8 cellular contexts compared by ENCODE assay signal in the genomic region with DNA sequence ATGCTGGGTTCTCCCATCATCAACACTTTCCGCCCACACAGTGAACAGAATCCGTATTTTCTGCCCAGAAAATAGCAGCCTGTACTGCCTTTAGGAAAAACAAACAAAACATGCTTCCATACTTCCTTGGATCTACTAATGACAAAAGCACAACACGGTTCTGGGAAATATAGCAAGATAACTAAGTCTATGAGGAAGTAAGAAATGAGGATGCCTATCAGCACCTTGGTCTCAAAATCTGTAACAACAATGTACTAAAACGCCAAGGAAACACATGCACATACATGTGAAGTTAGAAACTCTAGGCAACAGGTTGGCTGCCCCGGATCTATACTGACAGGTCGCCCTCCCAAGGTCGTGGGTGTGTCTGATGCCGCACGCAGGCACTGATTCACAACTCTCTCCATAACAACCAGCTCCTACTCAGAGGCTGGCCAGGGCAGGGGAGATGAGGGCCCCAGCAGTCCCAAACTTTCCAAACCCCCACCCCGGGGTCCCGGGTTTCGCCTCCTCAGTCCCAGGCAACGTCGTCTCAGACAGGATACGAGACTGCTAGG. TPM values are rescaled to one million over a fixed set of nuclear protein-coding genes. Genes with fewer than 3 reads are reported as not detected.
A peak's percentile ranks its signal among the peaks of the same experiment; 100 is the strongest.
DNase-seq lines count a peak whose midpoint lies in the region; ATAC-seq and TF ChIP-seq lines count a peak whose summit lies in the region.

No MANE protein-coding gene starts in this region.

- ATAC-seq in GM19372 (IDR thresholded peaks at IDR 0.05; ENCODE audit: low read depth, unreplicated experiment) (peak; percentile 12), HG03469 (IDR thresholded peaks at IDR 0.05; ENCODE audit: unreplicated experiment) (peak; percentile 10), right cardiac atrium (peak; percentile 51 to 72)

- H3K9me3 ChIP-seq in SU-DHL-6 (ENCODE audit: insufficient read depth, low read length), result no peaks in the 10 kb centered on the region
- no peaks in the 10 kb centered on the region for H3K9me3 ChIP-seq in adipocyte (ENCODE audit: control insufficient read depth, low read length)
- no peaks in the 10 kb centered on the region for H3K9me3 ChIP-seq in right cardiac atrium (ENCODE audit: control insufficient read depth, low read length)
- H3K9me3 ChIP-seq in sigmoid colon, result no peaks in the 10 kb centered on the region

- TF ChIP-seq CTCF in AG09309 (IDR thresholded peaks at IDR 0.05; ENCODE audit: control insufficient read depth, insufficient read depth, low read depth, low read length, missing control alignments), result no peak
- no peak for TF ChIP-seq CTCF in SU-DHL-6 (IDR thresholded peaks at IDR 0.05; ENCODE audit: insufficient read depth, low read length, poor library complexity, severe bottlenecking)
- no peak for TF ChIP-seq CTCF in sigmoid colon (IDR thresholded peaks at IDR 0.05)

- H3K79me2 ChIP-seq in SU-DHL-6 (ENCODE audit: insufficient read depth, low read length), result no peaks in the 10 kb centered on the region

- no peak for DNase-seq in AG09309 (ENCODE audit: low read depth)
- DNase-seq in adipocyte (ENCODE audit: low read depth), result peak; percentile 79
- DNase-seq in right cardiac atrium, result peak in 1 of 3 donors; percentile 49
- no peak for DNase-seq in sigmoid colon
- DNase-seq in SHP77 treated with DMSO at 0.1 percent for 48 hours (lab: John Stamatoyannopoulos, UW), result no peak

- WGBS in right cardiac atrium, result 4% methylated on average over 15 of the region's 15 CpGs
- WGBS in sigmoid colon, 2 donors, result 4 to 5% methylated on average over 15 of the region's 15 CpGs

- TF ChIP-seq POLR2A in sigmoid colon (IDR thresholded peaks at IDR 0.05), result no peak

- peak overlapping the region; percentile 40 for H3K27ac ChIP-seq in SU-DHL-6 (ENCODE audit: low read depth, low read length)
- H3K27ac ChIP-seq in right cardiac atrium (ENCODE audit: low read length), result peak overlapping the region; percentile 85
- peak overlapping the region; percentile 92 to 94 (median 94) for H3K27ac ChIP-seq in sigmoid colon

- H3K4me2 ChIP-seq in SU-DHL-6 (ENCODE audit: low read depth, low read length, poor library complexity, severe bottlenecking), result peak overlapping the region; percentile 66

- H3K36me3 ChIP-seq in SU-DHL-6 (ENCODE audit: low read length), result no peaks in the 10 kb centered on the region
- no peaks in the 10 kb centered on the region for H3K36me3 ChIP-seq in adipocyte (ENCODE audit: control insufficient read depth, insufficient read depth, low read length, severe bottlenecking)
- no peaks in the 10 kb centered on the region for H3K36me3 ChIP-seq in sigmoid colon

- peaks cover 14% of the 10 kb centered on the region for H3F3A ChIP-seq in SU-DHL-6 (ENCODE audit: insufficient read depth)

- H3K27me3 ChIP-seq in SU-DHL-6 (ENCODE audit: low read length) (no peaks in the 10 kb centered on the region), adipocyte (replicated peaks; ENCODE audit: control insufficient read depth, insufficient read depth, low read length) (no peaks in the 10 kb centered on the region), right cardiac atrium (ENCODE audit: control insufficient read depth, insufficient read depth) (no peaks in the 10 kb centered on the region), sigmoid colon (no peaks in the 10 kb centered on the region)

- H3K4me1 ChIP-seq in adipocyte (ENCODE audit: control insufficient read depth, insufficient read depth, low read length) (peaks cover 9% of the 10 kb centered on the region), right cardiac atrium (ENCODE audit: control insufficient read depth, insufficient read depth, low read length) (peaks cover 6% of the 10 kb centered on the region), sigmoid colon (peaks cover 0 to 31% (median 16%) of the 10 kb centered on the region in 4 donors)

- intact Hi-C loops in right cardiac atrium (cut with DNase I), result no loop called here
- intact Hi-C loops in sigmoid colon (cut with DNase I), result loop anchor here (5.0 kb wide), 1 partner anchor 822 kb away; the partner anchor contains the start of gene ZFAND3

- H4K20me1 ChIP-seq in SU-DHL-6 (ENCODE audit: low read depth, low read length), result no peaks in the 10 kb centered on the region

- TF ChIP-seq EP300 in sigmoid colon (IDR thresholded peaks at IDR 0.05), result no peak

- H3K9ac ChIP-seq in SU-DHL-6 (ENCODE audit: low read length), result peak overlapping the region; percentile 68
- H3K9ac ChIP-seq in adipocyte (ENCODE audit: low read length), result peak overlapping the region; percentile 94

- peak overlapping the region; percentile 93 for H2AFZ ChIP-seq in SU-DHL-6 (ENCODE audit: low read depth, low read length, severe bottlenecking)

- H3K4me3 ChIP-seq in AG09309 (ENCODE audit: control insufficient read depth, low read depth, low read length), result peak overlapping the region; percentile 70
- peak overlapping the region; percentile 75 for H3K4me3 ChIP-seq in SU-DHL-6 (ENCODE audit: insufficient read depth, low read length, poor library complexity, severe bottlenecking)
- H3K4me3 ChIP-seq in adipocyte (ENCODE audit: low read length), result peak overlapping the region; percentile 93
- peak overlapping the region; percentile 92 for H3K4me3 ChIP-seq in right cardiac atrium (ENCODE audit: low read length)
- peak overlapping the region; percentile 80 to 92 (median 84) for H3K4me3 ChIP-seq in sigmoid colon

- no peaks in the 10 kb centered on the region for H3K9me2 ChIP-seq in SU-DHL-6 (replicated peaks; ENCODE audit: insufficient read depth, low read length)

RNA-seq across cellular contexts. Expression of gene BTBD9, which starts 0.7 kb away (rescaled TPM):
- 10 to 100 TPM; 23.5 to 24.6 (median 23.8) TPM for total RNA-seq in right cardiac atrium
- 9.8 TPM for polyA plus RNA-seq in right cardiac atrium
- total RNA-seq in sigmoid colon, result 10 to 100 TPM; 10.5 to 20.8 (median 12.8) TPM
- polyA plus RNA-seq in sigmoid colon, result 1 to 10 TPM; 3.6 to 8.9 (median 4.6) TPM

Comparison
In these comparisons a context has a peak if more than half of its experiments do, and no peak if none do; other contexts are left out.
1. ATAC-seq: peak in every context shown above with its lines; median percentile 62 in right cardiac atrium; 12 in GM19372; 10 in HG03469.
2. H3K27ac ChIP-seq: peak in every context shown above with its lines; median percentile 94 in sigmoid colon; 85 in right cardiac atrium; 40 in SU-DHL-6.